ENCODE assay signal across 8 cellular contexts in genomic region chr22:40819741-40820140, GRCh38. TPM values are rescaled to one million over a fixed set of nuclear protein-coding genes. Genes with fewer than 3 reads are reported as not detected.
A peak's percentile ranks its signal among the peaks of the same experiment; 100 is the strongest.
DNase-seq lines count a peak whose midpoint lies in the region; ATAC-seq and TF ChIP-seq lines count a peak whose summit lies in the region.

No MANE protein-coding gene starts in this region.

- TF ChIP-seq CTCF in heart right ventricle (IDR thresholded peaks at IDR 0.05), result no peak
- no peak for TF ChIP-seq CTCF in natural killer cell (IDR thresholded peaks at IDR 0.05)

- peaks cover 23 to 27% of the 10 kb centered on the region in 2 donors for H3K4me1 Mint-ChIP-seq in effector memory CD8-positive, alpha-beta T cell (ENCODE audit: low read depth in 2 of 2)
- peaks cover 29 to 32% of the 10 kb centered on the region in 2 donors for H3K4me1 Mint-ChIP-seq in natural killer cell

- 5 to 8% methylated on average over 3 of the region's 3 CpGs for WGBS in heart right ventricle, 2 donors

- H3K4me1 ChIP-seq in heart right ventricle, result peaks cover 3 to 34% (median 27%) of the 10 kb centered on the region in 9 donors

- no peaks in the 10 kb centered on the region for H3K9me3 ChIP-seq in heart right ventricle

- H3K4me3 ChIP-seq in heart right ventricle, result peak overlapping the region; percentile 75 to 99 (median 90)

- no peaks in the 10 kb centered on the region for H3K27me3 Mint-ChIP-seq in effector memory CD8-positive, alpha-beta T cell
- H3K27me3 Mint-ChIP-seq in natural killer cell (ENCODE audit: low read depth in 2 of 2), result no peaks in the 10 kb centered on the region

- peak overlapping the region; percentile 90 to 95 for H3K4me3 Mint-ChIP-seq in effector memory CD8-positive, alpha-beta T cell
- H3K4me3 Mint-ChIP-seq in natural killer cell, result peak overlapping the region; percentile 78

- ATAC-seq in heart right ventricle, result peak in 1 of 8 donors; percentile 4
- no peak for ATAC-seq in Right ventricle myocardium inferior
- ATAC-seq in effector memory CD8-positive, alpha-beta T cell (replicated peaks), result no peak
- ATAC-seq in natural killer cell, result no peak
- ATAC-seq in GM18517 (IDR thresholded peaks at IDR 0.05; ENCODE audit: unreplicated experiment), result no peak

- H3K36me3 ChIP-seq in heart right ventricle, result peaks cover 0 to 35% (median 10%) of the 10 kb centered on the region in 9 donors

- peak overlapping the region; percentile 75 to 95 for H3K27ac Mint-ChIP-seq in effector memory CD8-positive, alpha-beta T cell
- H3K27ac Mint-ChIP-seq in natural killer cell, result peak overlapping the region; percentile 78 to 92

- peak overlapping the region in 9 of 10 donors; percentile 38 to 89 (median 72) for H3K27ac ChIP-seq in heart right ventricle

- intact Hi-C loops in heart right ventricle (cut with DNase I), result loop anchor here in 1 of 10 donors (5.0 kb wide), 2 partner anchors 38 to 152 kb away; partner anchors contain the start of genes ST13 and XPNPEP3
- intact Hi-C loops in Right ventricle myocardium inferior (cut with DNase I), result loop anchor here (5.0 kb wide), 1 partner anchor 38 kb away; the partner anchor contains the start of genes ST13 and XPNPEP3
- intact Hi-C loops in natural killer cell (cut with micrococcal nuclease), result loop anchor here (2.0 kb wide), 2 partner anchors 37 to 183 kb away; partner anchors contain the start of genes MRTFA, ST13 and XPNPEP3

- H3K36me3 Mint-ChIP-seq in effector memory CD8-positive, alpha-beta T cell (ENCODE audit: insufficient read depth), result peaks cover 12% of the 10 kb centered on the region
- no peaks in the 10 kb centered on the region for H3K36me3 Mint-ChIP-seq in natural killer cell

- H3K27me3 ChIP-seq in heart right ventricle, result no peaks in the 10 kb centered on the region

- no peak for DNase-seq in heart right ventricle
- no peak for DNase-seq in Right ventricle myocardium inferior (ENCODE audit: missing footprints)
- peak; percentile 55 for DNase-seq in RKO (ENCODE audit: low spot score)
- no peak for DNase-seq in effector memory CD8-positive, alpha-beta T cell
- no peak for DNase-seq in natural killer cell
- no peak for DNase-seq in mucosa of gallbladder (ENCODE audit: low spot score)
- DNase-seq in retina, result no peak

- no peaks in the 10 kb centered on the region for H3K9me3 Mint-ChIP-seq in effector memory CD8-positive, alpha-beta T cell
- H3K9me3 Mint-ChIP-seq in natural killer cell, result no peaks in the 10 kb centered on the region

RNA-seq across cellular contexts. Expression of gene SLC25A17, which starts 0.6 kb away (rescaled TPM):
- total RNA-seq in heart right ventricle, result 1 to 10 TPM; 2.5 to 5.6 (median 4.0) TPM
- 1 to 10 TPM; 7.2 to 8.6 TPM for polyA plus RNA-seq in heart right ventricle
- total RNA-seq in Right ventricle myocardium inferior, result 3.1 TPM
- total RNA-seq in natural killer cell, result 10 to 100 TPM in 2 of 3 donors, 1 to 10 TPM in 1; 9.2 to 13.4 (median 10.0) TPM
- total RNA-seq in mucosa of gallbladder, result 12.5 TPM

RNA-seq across cellular contexts. Expression of gene ST13, which starts 36.7 kb away (rescaled TPM):
- total RNA-seq in heart right ventricle, result 100 to 1,000 TPM; 170 to 238 (median 215) TPM
- polyA plus RNA-seq in heart right ventricle, result 100 to 1,000 TPM in 1 of 2 donors, 10 to 100 TPM in 1; 35.0 to 126 TPM
- total RNA-seq in Right ventricle myocardium inferior, result 197 TPM
- 10 to 100 TPM; 72.2 to 81.9 (median 77.5) TPM for total RNA-seq in natural killer cell
- 294 TPM for total RNA-seq in mucosa of gallbladder

RNA-seq across cellular contexts. Expression of gene XPNPEP3, which starts 37.2 kb away (rescaled TPM):
- total RNA-seq in heart right ventricle, result 10 to 100 TPM; 20.0 to 31.7 (median 26.3) TPM
- polyA plus RNA-seq in heart right ventricle, result 1 to 10 TPM; 3.7 to 5.6 TPM
- 23.7 TPM for total RNA-seq in Right ventricle myocardium inferior
- 10 to 100 TPM; 14.8 to 17.8 (median 15.1) TPM for total RNA-seq in natural killer cell
- 25.7 TPM for total RNA-seq in mucosa of gallbladder

RNA-seq across cellular contexts. Expression of gene DNAJB7, which starts 42.2 kb away (rescaled TPM):
- not detected for total RNA-seq in heart right ventricle
- polyA plus RNA-seq in heart right ventricle, result not detected
- total RNA-seq in Right ventricle myocardium inferior, result not detected
- not detected for total RNA-seq in natural killer cell
- total RNA-seq in mucosa of gallbladder, result not detected
